In genomic region chr3:105555206-105555605, GRCh38 we compare ENCODE assay signal across 28 cellular contexts.
DNase-seq lines count a peak whose midpoint lies in the region; ATAC-seq and TF ChIP-seq lines count a peak whose summit lies in the region.
"Had no signal": no experiment of that assay in that cellular context is flagged by ENCODE, and none has a peak within 500 bp of the region (broad histone marks: within the 10 kb centered on the region; RNA-seq: fewer than 3 reads in every experiment).

No MANE protein-coding gene starts in this region.

- no peak overlapping the region for H3K4me3 ChIP-seq in AG10803 (ENCODE audit: low read length)
- no peak overlapping the region for H3K4me3 ChIP-seq in mesenchymal stem cell (ENCODE audit: insufficient read depth in 1 of 2, low read depth in 1 of 2, low read length in 2 of 2)
- H3K4me3 ChIP-seq: GM23338, SK-N-MC had no signal

- no peak overlapping the region for H3K14ac ChIP-seq in mesenchymal stem cell (ENCODE audit: low read length in 2 of 2)

- H2BK120ac ChIP-seq in mesenchymal stem cell (ENCODE audit: low read depth, low read length), result no peak overlapping the region

- no peaks in the 10 kb centered on the region for H3K27me3 ChIP-seq in mesenchymal stem cell (ENCODE audit: control insufficient read depth in 1 of 2, insufficient read depth in 1 of 2, low read length in 2 of 2)

- H3K4me3 Mint-ChIP-seq in HFFc6 (no peak overlapping the region), chondrocyte (ENCODE audit: unreplicated experiment) (no peak overlapping the region)
- H3K4me3 Mint-ChIP-seq: B cell; CD8-positive, alpha-beta memory T cell; GM23338; H9; IgD-negative memory B cell had no signal

- H2BK5ac ChIP-seq in mesenchymal stem cell (ENCODE audit: low read depth, low read length, poor library complexity, severe bottlenecking), result no peak overlapping the region

- no peak overlapping the region for H3K4me2 ChIP-seq in mesenchymal stem cell (ENCODE audit: low read length, poor library complexity, severe bottlenecking)
- H3K4me2 ChIP-seq: GM23338 had no signal

- peak overlapping the region; percentile 7 for H3K27ac ChIP-seq in mesenchymal stem cell (ENCODE audit: low read length, poor library complexity, severe bottlenecking)
- H3K27ac ChIP-seq: C4-2B, RWPE1, SK-N-MC had no signal

- no peak overlapping the region for H3K23ac ChIP-seq in mesenchymal stem cell (ENCODE audit: low read length in 2 of 2)

- no peak overlapping the region for H3K4ac ChIP-seq in mesenchymal stem cell (ENCODE audit: low read depth in 1 of 2, low read length in 2 of 2)

- H2BK15ac ChIP-seq in mesenchymal stem cell (ENCODE audit: low read depth, poor library complexity, severe bottlenecking), result no peak overlapping the region

- no CpG with 5 or more reads among the region's 2 CpGs for WGBS in mesenchymal stem cell

- ATAC-seq in HG02642 (IDR thresholded peaks at IDR 0.05; ENCODE audit: poor library complexity, unreplicated experiment) (no peak), HG03175 (IDR thresholded peaks at IDR 0.05; ENCODE audit: unreplicated experiment) (no peak)
- ATAC-seq: GM23338 had no signal

- peaks cover 74% of the 10 kb centered on the region for H3K36me3 Mint-ChIP-seq in HFFc6 (ENCODE audit: low read depth)
- H3K36me3 Mint-ChIP-seq in chondrocyte (ENCODE audit: low read depth), result peaks cover 47% of the 10 kb centered on the region

- H3K9ac ChIP-seq in mesenchymal stem cell (ENCODE audit: low read length), result no peak overlapping the region

- no peaks in the 10 kb centered on the region for H3K79me1 ChIP-seq in mesenchymal stem cell (replicated peaks; ENCODE audit: low read length, poor library complexity, severe bottlenecking)

- no peak overlapping the region for H2AK5ac ChIP-seq in mesenchymal stem cell (ENCODE audit: low read length, severe bottlenecking)

- H3K9me3 Mint-ChIP-seq in HFFc6, result no peaks in the 10 kb centered on the region
- H3K9me3 Mint-ChIP-seq in chondrocyte (ENCODE audit: low read depth), result no peaks in the 10 kb centered on the region
- H3K9me3 Mint-ChIP-seq: CD8-positive, alpha-beta memory T cell; GM23338; H9; IgD-negative memory B cell had no signal

- H3K18ac ChIP-seq in mesenchymal stem cell (ENCODE audit: low read depth in 1 of 2, low read length in 2 of 2), result no peak overlapping the region

- H2BK12ac ChIP-seq in mesenchymal stem cell (ENCODE audit: low read length in 2 of 2), result no peak overlapping the region

- H3K4me1 ChIP-seq in mesenchymal stem cell (ENCODE audit: control insufficient read depth, insufficient read depth, low read depth, low read length), result no peaks in the 10 kb centered on the region

- peaks cover 40% of the 10 kb centered on the region for H3K4me1 Mint-ChIP-seq in HFFc6 (ENCODE audit: low read depth)
- H3K4me1 Mint-ChIP-seq in chondrocyte (ENCODE audit: low read depth), result peaks cover 30% of the 10 kb centered on the region
- H3K4me1 Mint-ChIP-seq: B cell; CD8-positive, alpha-beta memory T cell; GM23338; H9; IgD-negative memory B cell had no signal

- H3K36me3 ChIP-seq in mesenchymal stem cell (ENCODE audit: control insufficient read depth in 1 of 2, insufficient read depth in 2 of 2, low read depth in 1 of 2, low read length in 2 of 2), result peaks cover 0 to 33% of the 10 kb centered on the region in 2 experiments

- H3K27ac Mint-ChIP-seq in HFFc6 (peak overlapping the region; percentile 36), chondrocyte (ENCODE audit: unreplicated experiment) (peak overlapping the region; percentile 41)
- H3K27ac Mint-ChIP-seq: B cell, GM23338, H9, IgD-negative memory B cell had no signal

- no peaks in the 10 kb centered on the region for H3K9me3 ChIP-seq in mesenchymal stem cell (ENCODE audit: control insufficient read depth, low read length)

- H3K27me3 Mint-ChIP-seq in HFFc6 (ENCODE audit: insufficient read depth) (peaks cover 2% of the 10 kb centered on the region; the same call in 1 of the 2 replicates), chondrocyte (ENCODE audit: low read depth) (no peaks in the 10 kb centered on the region)
- H3K27me3 Mint-ChIP-seq: B cell; CD8-positive, alpha-beta memory T cell; IgD-negative memory B cell had no signal

- H4K91ac ChIP-seq in mesenchymal stem cell (ENCODE audit: low read length), result no peak overlapping the region

- no peak for TF ChIP-seq CTCF in AG10803 (conservative IDR thresholded peaks at IDR 0.05; ENCODE audit: low read length)
- TF ChIP-seq CTCF in HFFc6 (IDR thresholded peaks at IDR 0.05), result no peak
- no peak for TF ChIP-seq CTCF in chondrocyte (IDR thresholded peaks at IDR 0.05)

- H2AFZ ChIP-seq in mesenchymal stem cell (ENCODE audit: low read depth, low read length), result no peak overlapping the region
- H2AFZ ChIP-seq: GM23338 had no signal

- DNase-seq in AG10803 (ENCODE audit: low read depth) (peak; percentile 67), HFFc6 (peak; percentile 26), chondrocyte (ENCODE audit: low spot score) (no peak), mesenchymal stem cell (no peak), SK-N-DZ (ENCODE audit: low spot score) (no peak), NCI-H2107 treated with DMSO at 0.1 percent for 48 hours (lab: John Stamatoyannopoulos, UW; ENCODE audit: unreplicated experiment) (no peak)
- DNase-seq: CD8-positive, alpha-beta memory T cell; DMS 273 treated with DMSO at 0.1 percent for 48 hours; DMS79; H9; NCI-H1048; NCI-H1417 treated with DMSO at 0.1 percent for 48 hours; NCI-H1694 treated with DMSO at 0.1 percent for 48 hours; NCI-H2081; NCI-H2171; NCI-H226; NCI-H510A; NCI-H69; SHP77; SW 1271 had no signal

- no peak overlapping the region for H4K8ac ChIP-seq in mesenchymal stem cell (ENCODE audit: low read length)

Comparison
In these comparisons a context has a peak if more than half of its experiments do, and no peak if none do; other contexts are left out.
1. DNase-seq: peak in AG10803 (single experiment) and HFFc6 (single experiment); none in chondrocyte (single experiment), mesenchymal stem cell (single experiment), SK-N-DZ (single experiment) and NCI-H2107 treated with DMSO at 0.1 percent for 48 hours (single experiment).